Comparison of ENCODE assay signal across 8 cellular contexts in the genomic region with DNA sequence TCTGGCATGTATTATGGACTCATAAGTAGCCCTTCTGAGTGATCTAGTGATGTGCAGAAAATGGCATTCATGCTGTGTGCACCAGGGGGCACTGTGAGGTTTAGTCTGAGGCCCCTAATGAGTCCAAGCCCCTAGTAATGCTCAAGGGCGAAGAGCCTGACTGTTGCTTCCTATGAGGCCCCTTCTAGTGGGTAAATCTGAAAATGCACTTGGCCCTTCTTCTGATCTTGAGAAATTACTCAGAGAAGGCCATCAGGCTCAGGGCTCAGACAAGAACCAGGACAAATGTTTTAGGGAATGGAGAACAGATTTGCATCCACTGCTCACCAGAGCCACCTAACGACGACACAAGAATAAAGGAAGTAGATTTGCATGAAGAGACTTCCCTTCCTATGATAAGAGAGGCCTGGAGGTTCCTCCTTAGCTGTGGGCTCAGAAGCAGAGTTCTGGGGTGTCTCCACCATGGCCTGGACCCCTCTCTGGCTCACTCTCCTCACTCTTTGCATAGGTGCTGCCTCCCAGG.
A peak's percentile ranks its signal among the peaks of the same experiment; 100 is the strongest.
DNase-seq lines count a peak whose midpoint lies in the region; ATAC-seq and TF ChIP-seq lines count a peak whose summit lies in the region.

No MANE protein-coding gene starts in this region.

- H3K4me1 ChIP-seq in Peyer's patch (peaks cover 0 to 8% (median 0%) of the 10 kb centered on the region in 4 donors), ascending aorta (no peaks in the 10 kb centered on the region)

- H3K4me3 ChIP-seq in BJ (ENCODE audit: low read depth, low read length) = no peak overlapping the region
- no peak overlapping the region for H3K4me3 ChIP-seq in Peyer's patch
- no peak overlapping the region for H3K4me3 ChIP-seq in ascending aorta

- TF ChIP-seq CTCF in BJ (IDR thresholded peaks at IDR 0.05; ENCODE audit: insufficient read depth, low read depth, low read length) = peak; percentile 45
- peak; percentile 28 to 59 (median 48) for TF ChIP-seq CTCF in Peyer's patch (IDR thresholded peaks at IDR 0.05)
- TF ChIP-seq CTCF in ascending aorta (IDR thresholded peaks at IDR 0.05) = peak in 2 of 3 experiments; percentile 12 to 13

- H3K36me3 ChIP-seq in BJ (ENCODE audit: control insufficient read depth, insufficient read depth, low read length) (no peaks in the 10 kb centered on the region), Peyer's patch (no peaks in the 10 kb centered on the region), ascending aorta (no peaks in the 10 kb centered on the region)

- H3K9me3 ChIP-seq in Peyer's patch (no peaks in the 10 kb centered on the region), ascending aorta (no peaks in the 10 kb centered on the region)

- CTCF ChIA-PET in BJ (lab: Yijun Ruan, JAX) = interaction anchor here (1.1 to 2.6 kb wide), 10 partner anchors 8 to 133 kb away, joined by 3 to 15 read pairs (median 6); no protein-coding TSS in a partner anchor

- ATAC-seq in GM18909 (IDR thresholded peaks at IDR 0.05; ENCODE audit: poor library complexity, unreplicated experiment) = peak; percentile 68
- peak; percentile 65 for ATAC-seq in HG03159 (IDR thresholded peaks at IDR 0.05; ENCODE audit: unreplicated experiment)

- POLR2A ChIA-PET in BJ (lab: Charles Lee) = no interaction called here

- DNase-seq in BJ (ENCODE audit: low read depth) = no peak
- peak in 2 of 3 donors; percentile 58 to 72 for DNase-seq in Peyer's patch
- DNase-seq in ascending aorta (ENCODE audit: low spot score in 2 of 2) = no peak
- DNase-seq in iris pigment epithelial cell (ENCODE audit: low read depth) = peak; percentile 67
- DNase-seq in stimulated activated CD8-positive, alpha-beta memory T cell treated with anti-CD3 and anti-CD28 coated beads, Interleukin-2, amount 100 ng/mL, for 48 hours (ENCODE audit: low read depth in 2 of 2) = peak; percentile 29 to 47
- no peak for DNase-seq in NCI-H345 (lab: John Stamatoyannopoulos, UW)

- no peak for TF ChIP-seq POLR2A in Peyer's patch (IDR thresholded peaks at IDR 0.05)

- intact Hi-C loops in ascending aorta (cut with DNase I) = no loop called here

- no peaks in the 10 kb centered on the region; the same call in 1 of the 2 replicates for H3K27me3 ChIP-seq in BJ (ENCODE audit: control insufficient read depth, insufficient read depth, low read length)
- H3K27me3 ChIP-seq in Peyer's patch = no peaks in the 10 kb centered on the region
- H3K27me3 ChIP-seq in ascending aorta = no peaks in the 10 kb centered on the region

- H3K27ac ChIP-seq in Peyer's patch (peak overlapping the region; percentile 50 to 79 (median 69)), ascending aorta (no peak overlapping the region)

Comparison
In these comparisons a context has a peak if more than half of its experiments do, and no peak if none do; other contexts are left out.
1. DNase-seq: peak in Peyer's patch (2 of 3), iris pigment epithelial cell (single experiment) and stimulated activated CD8-positive, alpha-beta memory T cell treated with anti-CD3 and anti-CD28 coated beads, Interleukin-2, amount 100 ng/mL, for 48 hours (2 of 2); none in BJ (single experiment), ascending aorta (0 of 2) and NCI-H345 (single experiment).
2. H3K27ac ChIP-seq: peak in Peyer's patch (4 of 4); none in ascending aorta (0 of 2).
3. Peak in every context shown above with its lines, with median percentiles within 50 percentile points of each other: CTCF ChIP-seq.